In genomic region chr14:100018054-100018453, GRCh38 we compare ENCODE assay signal across 18 cellular contexts. TPM values are rescaled to one million over a fixed set of nuclear protein-coding genes. Genes with fewer than 3 reads are reported as not detected.
DNase-seq lines count a peak whose midpoint lies in the region; ATAC-seq and TF ChIP-seq lines count a peak whose summit lies in the region.
"Had no signal": no experiment of that assay in that cellular context is flagged by ENCODE, and none has a peak within 500 bp of the region (broad histone marks: within the 10 kb centered on the region; RNA-seq: fewer than 3 reads in every experiment).

No MANE protein-coding gene starts in this region.

- TF ChIP-seq CTCF in Caco-2 (IDR thresholded peaks at IDR 0.05; ENCODE audit: insufficient read depth in 1 of 2, low read depth in 1 of 2, low read length in 1 of 2, severe bottlenecking in 1 of 2, unreplicated experiment in 1 of 2) (no peak), RWPE1 (conservative IDR thresholded peaks at IDR 0.05; ENCODE audit: low read depth) (no peak), hepatocyte (IDR thresholded peaks at IDR 0.05; ENCODE audit: poor library complexity) (no peak), osteocyte (IDR thresholded peaks at IDR 0.05) (no peak)

- H3K27ac Mint-ChIP-seq in Caco-2 (ENCODE audit: unreplicated experiment) (peak overlapping the region; percentile 11), osteocyte (ENCODE audit: unreplicated experiment) (peak overlapping the region; percentile 40)
- no peak overlapping the region for H3K27ac Mint-ChIP-seq in activated CD4-positive, alpha-beta memory T cell treated with anti-CD3 and anti-CD28 coated beads for 36 hours

- H3K9me3 ChIP-seq in Caco-2 (no peaks in the 10 kb centered on the region; the same call in 1 of the 2 replicates), hepatocyte (ENCODE audit: low read depth) (no peaks in the 10 kb centered on the region)

- 91% methylated on average over 7 of the region's 7 CpGs for WGBS in hepatocyte (ENCODE audit: low lambda C conversion rate, missing lambda C conversion rate)

- peaks cover 6% of the 10 kb centered on the region for H4K20me1 ChIP-seq in hepatocyte (ENCODE audit: insufficient read depth, poor library complexity, severe bottlenecking)

- H3K4me1 Mint-ChIP-seq in Caco-2 (ENCODE audit: low read depth, unreplicated experiment), result peaks cover 24% of the 10 kb centered on the region
- peaks cover 62% of the 10 kb centered on the region for H3K4me1 Mint-ChIP-seq in osteocyte (ENCODE audit: unreplicated experiment)
- H3K4me1 Mint-ChIP-seq in activated CD4-positive, alpha-beta memory T cell treated with anti-CD3 and anti-CD28 coated beads for 36 hours (ENCODE audit: low read depth), result no peaks in the 10 kb centered on the region

- no peaks in the 10 kb centered on the region for H3K36me3 Mint-ChIP-seq in Caco-2 (ENCODE audit: insufficient read depth, unreplicated experiment)
- H3K36me3 Mint-ChIP-seq in osteocyte (ENCODE audit: unreplicated experiment), result peaks cover 6% of the 10 kb centered on the region
- no peaks in the 10 kb centered on the region for H3K36me3 Mint-ChIP-seq in activated CD4-positive, alpha-beta memory T cell treated with anti-CD3 and anti-CD28 coated beads for 36 hours

- CTCF ChIA-PET in Caco-2 (lab: Charles Lee) (no interaction called here), RWPE1 (lab: Yijun Ruan, JAX) (interaction anchor here (0.6 kb wide), 1 partner anchor 11 kb away, joined by 5 read pairs; no protein-coding TSS in a partner anchor)
- CTCF ChIA-PET in activated CD4-positive, alpha-beta memory T cell treated with anti-CD3 and anti-CD28 coated beads for 36 hours (lab: Charles Lee), result interaction anchor here (2.4 kb wide), 1 partner anchor 175 kb away, joined by 7 read pairs; no protein-coding TSS in a partner anchor

- ATAC-seq in Right ventricle myocardium inferior, result no peak
- ATAC-seq: GM12878 had no signal

- POLR2A ChIA-PET in Caco-2 (lab: Charles Lee) (no interaction called here), RWPE1 (lab: Yijun Ruan, JAX; ENCODE audit: low non-redundant PET) (no interaction called here)
- POLR2A ChIA-PET in activated CD4-positive, alpha-beta memory T cell treated with anti-CD3 and anti-CD28 coated beads for 36 hours (lab: Charles Lee), result no interaction called here

- peaks cover 80% of the 10 kb centered on the region for H3K79me2 ChIP-seq in hepatocyte

- H3K36me3 ChIP-seq in Caco-2 (ENCODE audit: control insufficient read depth, insufficient read depth, low read length), result no peaks in the 10 kb centered on the region
- H3K36me3 ChIP-seq in hepatocyte (replicated peaks; ENCODE audit: insufficient read depth, low read depth), result no peaks in the 10 kb centered on the region

- peak overlapping the region; percentile 70 for H3K4me2 ChIP-seq in hepatocyte
- H3K4me2 ChIP-seq: PC-9 had no signal

- H3K9me2 ChIP-seq in hepatocyte (replicated peaks; ENCODE audit: insufficient read depth), result no peaks in the 10 kb centered on the region

- H3K4me3 ChIP-seq in Caco-2 (ENCODE audit: low read depth, low read length), result no peak overlapping the region
- no peak overlapping the region for H3K4me3 ChIP-seq in hepatocyte
- H3K4me3 ChIP-seq: GM12878, PC-9 had no signal

- no TSS peak for BruUV-seq in Caco-2 (replicated peaks; lab: Mats Ljungman, UMichigan)

- H3K4me1 ChIP-seq in Caco-2 (peaks cover 28% of the 10 kb centered on the region), hepatocyte (ENCODE audit: insufficient read depth) (peaks cover 38% of the 10 kb centered on the region)

- H3K27me3 ChIP-seq in Caco-2 (replicated peaks; ENCODE audit: control insufficient read depth, insufficient read depth, low read length) (no peaks in the 10 kb centered on the region), hepatocyte (no peaks in the 10 kb centered on the region)

- H3K4me3 Mint-ChIP-seq in Caco-2 (ENCODE audit: unreplicated experiment) (no peak overlapping the region), osteocyte (ENCODE audit: unreplicated experiment) (no peak overlapping the region)
- H3K4me3 Mint-ChIP-seq in activated CD4-positive, alpha-beta memory T cell treated with anti-CD3 and anti-CD28 coated beads for 36 hours, result no peak overlapping the region

- H3K27ac ChIP-seq in RWPE1, result peak overlapping the region; percentile 46
- peak overlapping the region; percentile 82 for H3K27ac ChIP-seq in hepatocyte
- H3K27ac ChIP-seq: C4-2B, PC-9 had no signal

- no peak overlapping the region for H2AFZ ChIP-seq in hepatocyte
- H2AFZ ChIP-seq: PC-9 had no signal

- no peaks in the 10 kb centered on the region for H3K27me3 Mint-ChIP-seq in Caco-2 (ENCODE audit: insufficient read depth, unreplicated experiment)
- H3K27me3 Mint-ChIP-seq in osteocyte (ENCODE audit: unreplicated experiment), result no peaks in the 10 kb centered on the region
- no peaks in the 10 kb centered on the region for H3K27me3 Mint-ChIP-seq in activated CD4-positive, alpha-beta memory T cell treated with anti-CD3 and anti-CD28 coated beads for 36 hours

- H3K9me3 Mint-ChIP-seq in Caco-2 (ENCODE audit: unreplicated experiment) (no peaks in the 10 kb centered on the region), osteocyte (ENCODE audit: unreplicated experiment) (no peaks in the 10 kb centered on the region)
- H3K9me3 Mint-ChIP-seq in activated CD4-positive, alpha-beta memory T cell treated with anti-CD3 and anti-CD28 coated beads for 36 hours, result no peaks in the 10 kb centered on the region

- intact Hi-C loops in Caco-2 (cut with micrococcal nuclease; ENCODE audit: unreplicated experiment) (no loop called here), Right ventricle myocardium inferior (cut with DNase I) (no loop called here)
- intact Hi-C loops in activated CD4-positive, alpha-beta memory T cell treated with anti-CD3 and anti-CD28 coated beads for 36 hours (cut with micrococcal nuclease), result no loop called here

- no peak for DNase-seq in Caco-2
- DNase-seq in RWPE1 (ENCODE audit: low spot score), result no peak
- DNase-seq in hepatocyte (ENCODE audit: low spot score), result no peak
- DNase-seq in osteocyte (ENCODE audit: extremely low spot score, unreplicated experiment), result no peak
- no peak for DNase-seq in activated CD4-positive, alpha-beta memory T cell treated with anti-CD3 and anti-CD28 coated beads for 36 hours
- DNase-seq in Right ventricle myocardium inferior (ENCODE audit: missing footprints), result no peak
- DNase-seq in cerebellum (ENCODE audit: low spot score), result no peak
- DNase-seq in NCI-H345 treated with DMSO at 0.1 percent for 48 hours (lab: John Stamatoyannopoulos, UW; ENCODE audit: unreplicated experiment), result no peak
- DNase-seq: COR-L47, HCEC 1CT, NCI-H1048, NCI-H146, NCI-H2227 treated with DMSO at 0.1 percent for 48 hours, NCI-H526 treated with DMSO at 0.1 percent for 48 hours, PC-9, SHP77 treated with DMSO at 0.1 percent for 48 hours had no signal

RNA-seq across cellular contexts. Expression of gene EVL, which starts 47.2 kb away (rescaled TPM):
- 14.2 and 16.4 TPM in 2 replicates for total RNA-seq in Caco-2 (2022)
- 43.4 and 60.5 TPM in 2 replicates for total RNA-seq in hepatocyte
- 77.2 and 103 TPM in 2 replicates for polyA plus RNA-seq in hepatocyte
- total RNA-seq in osteocyte, result 136 and 157 TPM in 2 replicates
- total RNA-seq in activated CD4-positive, alpha-beta memory T cell treated with anti-CD3 and anti-CD28 coated beads for 36 hours, result 100 to 1,000 TPM; 174 to 180 TPM
- total RNA-seq in Right ventricle myocardium inferior, result 41.8 TPM
- 120 TPM for total RNA-seq in cerebellum
